Comparison of ENCODE assay signal across 2 cellular contexts in genomic region chr11:8805256-8805655, GRCh38.
TF ChIP-seq lines count a peak whose summit lies in the region.

No MANE protein-coding gene starts in this region.

TF ChIP-seq in WTC11, 78 proteins besides CTCF, POLR2A, EP300 and RAD21:
- TF ChIP-seq PRDM15 (CRISPR knock-in tag; IDR thresholded peaks at IDR 0.05) (no peak), SMAD3 (CRISPR knock-in tag; IDR thresholded peaks at IDR 0.05; ENCODE audit: borderline replicate concordance) (no peak)

TF ChIP-seq in SK-N-SH, 30 proteins besides CTCF, POLR2A, EP300 and RAD21 (continued from another document):
- TF ChIP-seq, protein P1, sequence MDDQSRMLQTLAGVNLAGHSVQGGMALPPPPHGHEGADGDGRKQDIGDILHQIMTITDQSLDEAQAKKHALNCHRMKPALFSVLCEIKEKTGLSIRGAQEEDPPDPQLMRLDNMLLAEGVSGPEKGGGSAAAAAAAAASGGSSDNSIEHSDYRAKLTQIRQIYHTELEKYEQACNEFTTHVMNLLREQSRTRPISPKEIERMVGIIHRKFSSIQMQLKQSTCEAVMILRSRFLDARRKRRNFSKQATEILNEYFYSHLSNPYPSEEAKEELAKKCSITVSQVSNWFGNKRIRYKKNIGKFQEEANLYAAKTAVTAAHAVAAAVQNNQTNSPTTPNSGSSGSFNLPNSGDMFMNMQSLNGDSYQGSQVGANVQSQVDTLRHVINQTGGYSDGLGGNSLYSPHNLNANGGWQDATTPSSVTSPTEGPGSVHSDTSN (IDR thresholded peaks at IDR 0.05), result no peak
- TF ChIP-seq, protein P2, sequence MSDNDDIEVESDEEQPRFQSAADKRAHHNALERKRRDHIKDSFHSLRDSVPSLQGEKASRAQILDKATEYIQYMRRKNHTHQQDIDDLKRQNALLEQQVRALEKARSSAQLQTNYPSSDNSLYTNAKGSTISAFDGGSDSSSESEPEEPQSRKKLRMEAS (IDR thresholded peaks at IDR 0.05; ENCODE audit: low read depth), result no peak
- TF ChIP-seq JUND (IDR thresholded peaks at IDR 0.05) (no peak), EZH2phosphoT487 (IDR thresholded peaks at IDR 0.05; ENCODE audit: borderline replicate concordance, low read depth) (no peak), TAF1 (IDR thresholded peaks at IDR 0.05; ENCODE audit: borderline replicate concordance, low read depth, low read length) (no peak), FOSL2 (IDR thresholded peaks at IDR 0.05; ENCODE audit: borderline replicate concordance, low read depth) (no peak), NFIC (IDR thresholded peaks at IDR 0.05; ENCODE audit: borderline replicate concordance) (no peak), POLR2AphosphoS5 (IDR thresholded peaks at IDR 0.05; ENCODE audit: low read depth, low read length) (no peak), RXRA (IDR thresholded peaks at IDR 0.05; ENCODE audit: borderline replicate concordance, low read depth) (no peak)
- TF ChIP-seq, protein P3, sequence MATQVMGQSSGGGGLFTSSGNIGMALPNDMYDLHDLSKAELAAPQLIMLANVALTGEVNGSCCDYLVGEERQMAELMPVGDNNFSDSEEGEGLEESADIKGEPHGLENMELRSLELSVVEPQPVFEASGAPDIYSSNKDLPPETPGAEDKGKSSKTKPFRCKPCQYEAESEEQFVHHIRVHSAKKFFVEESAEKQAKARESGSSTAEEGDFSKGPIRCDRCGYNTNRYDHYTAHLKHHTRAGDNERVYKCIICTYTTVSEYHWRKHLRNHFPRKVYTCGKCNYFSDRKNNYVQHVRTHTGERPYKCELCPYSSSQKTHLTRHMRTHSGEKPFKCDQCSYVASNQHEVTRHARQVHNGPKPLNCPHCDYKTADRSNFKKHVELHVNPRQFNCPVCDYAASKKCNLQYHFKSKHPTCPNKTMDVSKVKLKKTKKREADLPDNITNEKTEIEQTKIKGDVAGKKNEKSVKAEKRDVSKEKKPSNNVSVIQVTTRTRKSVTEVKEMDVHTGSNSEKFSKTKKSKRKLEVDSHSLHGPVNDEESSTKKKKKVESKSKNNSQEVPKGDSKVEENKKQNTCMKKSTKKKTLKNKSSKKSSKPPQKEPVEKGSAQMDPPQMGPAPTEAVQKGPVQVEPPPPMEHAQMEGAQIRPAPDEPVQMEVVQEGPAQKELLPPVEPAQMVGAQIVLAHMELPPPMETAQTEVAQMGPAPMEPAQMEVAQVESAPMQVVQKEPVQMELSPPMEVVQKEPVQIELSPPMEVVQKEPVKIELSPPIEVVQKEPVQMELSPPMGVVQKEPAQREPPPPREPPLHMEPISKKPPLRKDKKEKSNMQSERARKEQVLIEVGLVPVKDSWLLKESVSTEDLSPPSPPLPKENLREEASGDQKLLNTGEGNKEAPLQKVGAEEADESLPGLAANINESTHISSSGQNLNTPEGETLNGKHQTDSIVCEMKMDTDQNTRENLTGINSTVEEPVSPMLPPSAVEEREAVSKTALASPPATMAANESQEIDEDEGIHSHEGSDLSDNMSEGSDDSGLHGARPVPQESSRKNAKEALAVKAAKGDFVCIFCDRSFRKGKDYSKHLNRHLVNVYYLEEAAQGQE (IDR thresholded peaks at IDR 0.05; ENCODE audit: low read depth, low read length), result no peak
